10 cellular contexts compared by ENCODE assay signal in the genomic region with DNA sequence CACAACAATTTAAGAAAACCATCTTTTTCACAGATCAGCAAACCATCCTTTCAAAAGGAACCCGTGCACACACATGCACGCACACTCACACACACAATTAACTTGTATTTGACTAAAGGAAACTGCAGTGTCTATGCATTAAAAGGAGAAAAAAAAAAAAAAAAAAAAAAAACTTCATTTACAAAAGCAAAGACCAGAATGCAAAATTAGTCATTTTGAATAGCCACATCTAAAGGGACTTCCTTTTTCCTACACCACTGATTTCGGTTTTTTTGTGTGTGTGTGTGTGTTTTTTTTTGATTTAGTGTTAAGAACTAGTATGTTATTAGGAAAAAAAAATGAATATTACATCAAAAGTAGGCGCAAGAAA. TPM values are rescaled to one million over a fixed set of nuclear protein-coding genes. Genes with fewer than 3 reads are reported as not detected.
A peak's percentile ranks its signal among the peaks of the same experiment; 100 is the strongest.
DNase-seq lines count a peak whose midpoint lies in the region; ATAC-seq and TF ChIP-seq lines count a peak whose summit lies in the region.
"Had no signal": no experiment of that assay in that cellular context is flagged by ENCODE, and none has a peak within 500 bp of the region (broad histone marks: within the 10 kb centered on the region; RNA-seq: fewer than 3 reads in every experiment).

No MANE protein-coding gene starts in this region.

- TF ChIP-seq CTCF in HEK293 (tag by site-specific recombination; IDR thresholded peaks at IDR 0.05) (no peak), Panc1 (IDR thresholded peaks at IDR 0.05) (no peak), gastroesophageal sphincter (IDR thresholded peaks at IDR 0.05) (no peak)

- peaks cover 22% of the 10 kb centered on the region for H3K4me1 Mint-ChIP-seq in stimulated activated memory B cell treated with anti-CD40 and anti-IgM and Interleukin-4, amounts not matched to agents 10 μg/mL and 1 μg/mL and 100 μg/mL, for 72 hours

- H3K27me3 Mint-ChIP-seq in stimulated activated memory B cell treated with anti-CD40 and anti-IgM and Interleukin-4, amounts not matched to agents 10 μg/mL and 1 μg/mL and 100 μg/mL, for 72 hours, result no peaks in the 10 kb centered on the region

- no peaks in the 10 kb centered on the region for H3K9me3 Mint-ChIP-seq in stimulated activated memory B cell treated with anti-CD40 and anti-IgM and Interleukin-4, amounts not matched to agents 10 μg/mL and 1 μg/mL and 100 μg/mL, for 72 hours

- TF ChIP-seq EP300 in gastroesophageal sphincter (IDR thresholded peaks at IDR 0.05), result no peak

- H3K9me3 ChIP-seq in HEK293 (ENCODE audit: control insufficient read depth, insufficient read depth, low read depth, low read length) (no peaks in the 10 kb centered on the region), Panc1 (ENCODE audit: control insufficient read depth, insufficient read depth, low read depth, low read length) (no peaks in the 10 kb centered on the region), gastroesophageal sphincter (no peaks in the 10 kb centered on the region)

- H3K4me1 ChIP-seq in HEK293 (ENCODE audit: control insufficient read depth, insufficient read depth, low read length), result peaks cover 47% of the 10 kb centered on the region
- peaks cover 91% of the 10 kb centered on the region for H3K4me1 ChIP-seq in Panc1 (ENCODE audit: control insufficient read depth, insufficient read depth, low read length)
- peaks cover 39 to 100% (median 42%) of the 10 kb centered on the region in 3 donors for H3K4me1 ChIP-seq in gastroesophageal sphincter

- no peak overlapping the region for H3K27ac ChIP-seq in HEK293 (ENCODE audit: extremely low read depth, low read depth, low read length)
- peak overlapping the region; percentile 100 for H3K27ac ChIP-seq in Panc1 (ENCODE audit: low read length)
- peak overlapping the region; percentile 86 to 100 (median 100) for H3K27ac ChIP-seq in gastroesophageal sphincter

- H3K36me3 Mint-ChIP-seq in stimulated activated memory B cell treated with anti-CD40 and anti-IgM and Interleukin-4, amounts not matched to agents 10 μg/mL and 1 μg/mL and 100 μg/mL, for 72 hours, result peaks cover 24% of the 10 kb centered on the region

- no peak overlapping the region for H3K4me3 ChIP-seq in HEK293 (ENCODE audit: low read depth, low read length)
- H3K4me3 ChIP-seq in Panc1 (ENCODE audit: low read depth in 2 of 2, low read length in 2 of 2), result peak overlapping the region; percentile 16 to 28; a peak in 3 of 4 replicates
- no peak overlapping the region for H3K4me3 ChIP-seq in gastroesophageal sphincter

- POLR2A ChIA-PET in HEK293 (lab: Yijun Ruan, JAX), result interaction anchor here (1.6 kb wide), 1 partner anchor 9 kb away, joined by 3 read pairs; no protein-coding TSS in a partner anchor
- POLR2A ChIA-PET in Panc1 (lab: Charles Lee), result no interaction called here

- WGBS in gastroesophageal sphincter (ENCODE audit: low coverage in 1 of 2), 2 donors, result 29 to 54% methylated on average over 1 to 4 of the region's 4 CpGs

- BruUV-seq in Panc1 (replicated peaks; lab: Mats Ljungman, UMichigan), result no TSS peak

- DNase-seq in Panc1 (ENCODE audit: low read depth, low spot score) (no peak), NCI-H748 (lab: John Stamatoyannopoulos, UW; ENCODE audit: unreplicated experiment) (no peak), SHP77 treated with DMSO at 0.1 percent for 48 hours (lab: John Stamatoyannopoulos, UW) (no peak), AG20443 (ENCODE audit: low spot score) (no peak)
- DNase-seq: kidney glomerular epithelial cell, NCI-H1930 had no signal

- TF ChIP-seq POLR2A in gastroesophageal sphincter (IDR thresholded peaks at IDR 0.05), result no peak

- H3K27me3 ChIP-seq in Panc1 (ENCODE audit: control insufficient read depth, insufficient read depth, low read length) (no peaks in the 10 kb centered on the region), gastroesophageal sphincter (no peaks in the 10 kb centered on the region)

- CTCF ChIA-PET in HEK293 (lab: Yijun Ruan, JAX), result interaction anchor here (0.7 to 1.5 kb wide), 4 partner anchors 31 to 225 kb away, joined by 3 to 8 read pairs (median 3); no protein-coding TSS in a partner anchor
- CTCF ChIA-PET in Panc1 (lab: Charles Lee), result interaction anchor here (0.6 kb wide), 1 partner anchor 34 kb away, joined by 3 read pairs; no protein-coding TSS in a partner anchor

- ATAC-seq in Panc1 (no peak), gastroesophageal sphincter (no peak), HG03442 (IDR thresholded peaks at IDR 0.05; ENCODE audit: unreplicated experiment) (no peak)
- ATAC-seq in stimulated activated memory B cell treated with anti-CD40 and anti-IgM and Interleukin-4, amounts not matched to agents 10 μg/mL and 1 μg/mL and 100 μg/mL, for 72 hours, result peak; percentile 66

- intact Hi-C loops in Panc1 (cut with micrococcal nuclease; ENCODE audit: unreplicated experiment), result no loop called here

- no peak overlapping the region for H3K4me3 Mint-ChIP-seq in stimulated activated memory B cell treated with anti-CD40 and anti-IgM and Interleukin-4, amounts not matched to agents 10 μg/mL and 1 μg/mL and 100 μg/mL, for 72 hours

- in situ Hi-C loops in Panc1 (cut with HindIII; ENCODE audit: low pct_unique_long_range_greater_than_20kb, low sequenced_read_pairs), result no loop called here

- H3K27ac Mint-ChIP-seq in stimulated activated memory B cell treated with anti-CD40 and anti-IgM and Interleukin-4, amounts not matched to agents 10 μg/mL and 1 μg/mL and 100 μg/mL, for 72 hours, result no peak overlapping the region

- H3K36me3 ChIP-seq in HEK293 (ENCODE audit: control insufficient read depth in 2 of 2, insufficient read depth in 1 of 2, low read length in 2 of 2) (peaks cover 0 to 39% of the 10 kb centered on the region in 2 experiments; a peak in 2 of 3 replicates), Panc1 (ENCODE audit: control insufficient read depth, insufficient read depth, low read length) (peaks cover 2% of the 10 kb centered on the region; the same call in 1 of the 2 replicates), gastroesophageal sphincter (peaks cover 0 to 19% of the 10 kb centered on the region in 2 donors)

TF ChIP-seq in HEK293, 187 proteins besides CTCF, POLR2A, EP300 and RAD21 (continues in another document):
- TF ChIP-seq, protein P1, sequence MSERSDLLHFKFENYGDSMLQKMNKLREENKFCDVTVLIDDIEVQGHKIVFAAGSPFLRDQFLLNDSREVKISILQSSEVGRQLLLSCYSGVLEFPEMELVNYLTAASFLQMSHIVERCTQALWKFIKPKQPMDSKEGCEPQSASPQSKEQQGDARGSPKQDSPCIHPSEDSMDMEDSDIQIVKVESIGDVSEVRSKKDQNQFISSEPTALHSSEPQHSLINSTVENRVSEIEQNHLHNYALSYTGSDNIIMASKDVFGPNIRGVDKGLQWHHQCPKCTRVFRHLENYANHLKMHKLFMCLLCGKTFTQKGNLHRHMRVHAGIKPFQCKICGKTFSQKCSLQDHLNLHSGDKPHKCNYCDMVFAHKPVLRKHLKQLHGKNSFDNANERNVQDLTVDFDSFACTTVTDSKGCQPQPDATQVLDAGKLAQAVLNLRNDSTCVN (tag by site-specific recombination; optimal IDR thresholded peaks at IDR 0.05), result no peak
- TF ChIP-seq ZNF529 (tag by site-specific recombination; IDR thresholded peaks at IDR 0.05; ENCODE audit: insufficient replicate concordance) (no peak), ZNF558 (tag by site-specific recombination; IDR thresholded peaks at IDR 0.05) (no peak), GLI2 (tag by site-specific recombination; IDR thresholded peaks at IDR 0.05; ENCODE audit: borderline replicate concordance, low read depth) (no peak)
- TF ChIP-seq, protein P2, sequence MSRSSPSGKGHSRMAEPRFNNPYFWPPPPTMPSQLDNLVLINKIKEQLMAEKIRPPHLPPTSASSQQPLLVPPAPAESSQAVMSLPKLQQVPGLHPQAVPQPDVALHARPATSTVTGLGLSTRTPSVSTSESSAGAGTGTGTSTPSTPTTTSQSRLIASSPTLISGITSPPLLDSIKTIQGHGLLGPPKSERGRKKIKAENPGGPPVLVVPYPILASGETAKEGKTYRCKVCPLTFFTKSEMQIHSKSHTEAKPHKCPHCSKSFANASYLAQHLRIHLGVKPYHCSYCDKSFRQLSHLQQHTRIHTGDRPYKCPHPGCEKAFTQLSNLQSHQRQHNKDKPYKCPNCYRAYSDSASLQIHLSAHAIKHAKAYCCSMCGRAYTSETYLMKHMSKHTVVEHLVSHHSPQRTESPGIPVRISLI (tag by site-specific recombination; IDR thresholded peaks at IDR 0.05), result peak; percentile 86; the same call in 1 of the 2 replicates
- TF ChIP-seq, protein P3, sequence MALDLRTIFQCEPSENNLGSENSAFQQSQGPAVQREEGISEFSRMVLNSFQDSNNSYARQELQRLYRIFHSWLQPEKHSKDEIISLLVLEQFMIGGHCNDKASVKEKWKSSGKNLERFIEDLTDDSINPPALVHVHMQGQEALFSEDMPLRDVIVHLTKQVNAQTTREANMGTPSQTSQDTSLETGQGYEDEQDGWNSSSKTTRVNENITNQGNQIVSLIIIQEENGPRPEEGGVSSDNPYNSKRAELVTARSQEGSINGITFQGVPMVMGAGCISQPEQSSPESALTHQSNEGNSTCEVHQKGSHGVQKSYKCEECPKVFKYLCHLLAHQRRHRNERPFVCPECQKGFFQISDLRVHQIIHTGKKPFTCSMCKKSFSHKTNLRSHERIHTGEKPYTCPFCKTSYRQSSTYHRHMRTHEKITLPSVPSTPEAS (tag by site-specific recombination; IDR thresholded peaks at IDR 0.05), result 0 out of 2 replicates have a peak, but pooled peaks have one; percentile 15
- TF ChIP-seq, protein P4, sequence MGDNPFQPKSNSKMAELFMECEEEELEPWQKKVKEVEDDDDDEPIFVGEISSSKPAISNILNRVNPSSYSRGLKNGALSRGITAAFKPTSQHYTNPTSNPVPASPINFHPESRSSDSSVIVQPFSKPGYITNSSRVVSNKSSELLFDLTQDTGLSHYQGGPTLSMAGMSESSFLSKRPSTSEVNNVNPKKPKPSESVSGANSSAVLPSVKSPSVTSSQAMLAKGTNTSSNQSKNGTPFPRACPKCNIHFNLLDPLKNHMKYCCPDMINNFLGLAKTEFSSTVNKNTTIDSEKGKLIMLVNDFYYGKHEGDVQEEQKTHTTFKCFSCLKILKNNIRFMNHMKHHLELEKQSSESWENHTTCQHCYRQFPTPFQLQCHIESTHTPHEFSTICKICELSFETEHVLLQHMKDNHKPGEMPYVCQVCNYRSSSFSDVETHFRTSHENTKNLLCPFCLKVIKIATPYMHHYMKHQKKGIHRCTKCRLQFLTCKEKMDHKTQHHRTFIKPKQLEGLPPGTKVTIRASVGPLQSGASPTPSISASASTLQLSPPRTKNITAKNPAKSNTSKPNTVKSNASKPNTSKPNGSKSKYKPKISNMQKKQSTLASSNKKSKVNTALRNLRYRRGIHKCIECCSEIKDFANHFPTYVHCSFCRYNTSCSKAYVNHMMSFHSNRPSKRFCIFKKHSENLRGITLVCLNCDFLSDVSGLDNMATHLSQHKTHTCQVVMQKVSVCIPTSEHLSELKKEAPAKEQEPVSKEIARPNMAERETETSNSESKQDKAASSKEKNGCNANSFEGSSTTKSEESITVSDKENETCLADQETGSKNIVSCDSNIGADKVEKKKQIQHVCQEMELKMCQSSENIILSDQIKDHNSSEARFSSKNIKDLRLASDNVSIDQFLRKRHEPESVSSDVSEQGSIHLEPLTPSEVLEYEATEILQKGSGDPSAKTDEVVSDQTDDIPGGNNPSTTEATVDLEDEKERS (tag by site-specific recombination; IDR thresholded peaks at IDR 0.05), result no peak

RNA-seq across cellular contexts. Expression of a gene that starts 6.3 kb away (rescaled TPM):
- total RNA-seq in Panc1 (2021; ENCODE audit: unreplicated experiment) (50.7 TPM), gastroesophageal sphincter (10 to 100 TPM; 32.2 to 78.9 (median 54.4) TPM)
- polyA plus RNA-seq in Panc1 (2012; ENCODE audit: insufficient read length), result 26.6 TPM

Comparison
In these comparisons a context has a peak if more than half of its experiments do, and no peak if none do; other contexts are left out.
1. H3K4me3 ChIP-seq: peak in Panc1 (2 of 2); none in HEK293 (single experiment) and gastroesophageal sphincter (0 of 2).